19 cellular contexts compared by ENCODE assay signal in genomic region chr16:87460936-87461335, GRCh38. TPM values are rescaled to one million over a fixed set of nuclear protein-coding genes. Genes with fewer than 3 reads are reported as not detected.
A peak's percentile ranks its signal among the peaks of the same experiment; 100 is the strongest.
DNase-seq lines count a peak whose midpoint lies in the region; TF ChIP-seq lines count a peak whose summit lies in the region.
"Had no signal": no experiment of that assay in that cellular context is flagged by ENCODE, and none has a peak within 500 bp of the region (broad histone marks: within the 10 kb centered on the region; RNA-seq: fewer than 3 reads in every experiment).

No MANE protein-coding gene starts in this region.

- H3K27ac ChIP-seq in esophagus squamous epithelium (peak overlapping the region in 3 of 4 donors; percentile 78 to 83 (median 82)), transverse colon (peak overlapping the region; percentile 84 to 96 (median 89))

- no peaks in the 10 kb centered on the region for H3K9me3 Mint-ChIP-seq in mesothelial cell of epicardium
- peaks cover 2% of the 10 kb centered on the region for H3K9me3 Mint-ChIP-seq in glutamatergic neuron (ENCODE audit: unreplicated experiment)
- H3K9me3 Mint-ChIP-seq: activated naive CD4-positive, alpha-beta T cell treated with anti-CD3 and anti-CD28 coated beads, Interleukin-2, amount 10 ng/mL, durations not matched to agents 7 days and 5 days; CD14-positive monocyte; HFFc6; naive B cell had no signal

- WGBS in esophagus squamous epithelium, 2 donors: 41 to 72% methylated on average over 5 to 10 of the region's 10 CpGs
- WGBS in transverse colon (ENCODE audit: low coverage in 1 of 2), 2 donors: 33 to 65% methylated on average over 3 to 10 of the region's 10 CpGs

- no peaks in the 10 kb centered on the region for H3K9me3 ChIP-seq in esophagus squamous epithelium
- no peaks in the 10 kb centered on the region for H3K9me3 ChIP-seq in transverse colon
- H3K9me3 ChIP-seq: psoas muscle, upper lobe of right lung had no signal

- in situ Hi-C loops in transverse colon (cut with MboI; ENCODE audit: low pct_ligation_motif_present in 1 of 4, low pct_unique_long_range_greater_than_20kb in 1 of 4, low sequenced_read_pairs in 3 of 4): no loop called here

- H3K27me3 ChIP-seq in esophagus squamous epithelium (no peaks in the 10 kb centered on the region), transverse colon (no peaks in the 10 kb centered on the region)
- H3K27me3 ChIP-seq: upper lobe of right lung had no signal

- no peak for TF ChIP-seq EP300 in transverse colon (IDR thresholded peaks at IDR 0.05; ENCODE audit: low read depth)

- TF ChIP-seq POLR2A in esophagus squamous epithelium (IDR thresholded peaks at IDR 0.05) (no peak), transverse colon (IDR thresholded peaks at IDR 0.05) (no peak)

- no peak overlapping the region for H3K4me3 ChIP-seq in esophagus squamous epithelium
- H3K4me3 ChIP-seq in transverse colon: no peak overlapping the region
- H3K4me3 ChIP-seq: psoas muscle, upper lobe of right lung had no signal

- no peak for TF ChIP-seq CTCF in esophagus squamous epithelium (IDR thresholded peaks at IDR 0.05)
- no peak for TF ChIP-seq CTCF in mesothelial cell of epicardium (IDR thresholded peaks at IDR 0.05; ENCODE audit: unreplicated experiment)
- no peak for TF ChIP-seq CTCF in transverse colon (IDR thresholded peaks at IDR 0.05)
- no peak for TF ChIP-seq CTCF in glutamatergic neuron (IDR thresholded peaks at IDR 0.05; ENCODE audit: partially characterized antibody, unreplicated experiment)

- H3K27me3 Mint-ChIP-seq in mesothelial cell of epicardium (ENCODE audit: low read depth) (no peaks in the 10 kb centered on the region), glutamatergic neuron (ENCODE audit: unreplicated experiment) (no peaks in the 10 kb centered on the region)
- H3K27me3 Mint-ChIP-seq: activated naive CD4-positive, alpha-beta T cell treated with anti-CD3 and anti-CD28 coated beads, Interleukin-2, amount 10 ng/mL, durations not matched to agents 7 days and 5 days had no signal

- no peak overlapping the region for H3K4me3 Mint-ChIP-seq in mesothelial cell of epicardium
- no peak overlapping the region for H3K4me3 Mint-ChIP-seq in glutamatergic neuron (ENCODE audit: unreplicated experiment)
- H3K4me3 Mint-ChIP-seq: activated naive CD4-positive, alpha-beta T cell treated with anti-CD3 and anti-CD28 coated beads, Interleukin-2, amount 10 ng/mL, durations not matched to agents 7 days and 5 days; CD14-positive monocyte; HFFc6; naive B cell had no signal

- peak; percentile 41 for DNase-seq in activated effector memory CD4-positive, alpha-beta T cell treated with anti-CD3 and anti-CD28 coated beads, Interleukin-2, amount 50 U/mL, for 16 hours
- no peak for DNase-seq in activated effector memory CD4-positive, alpha-beta T cell treated with Interleukin-2 at 50 U/mL for 16 hours
- DNase-seq in esophagus squamous epithelium (lab: John Stamatoyannopoulos, UW): no peak
- DNase-seq in mesothelial cell of epicardium (ENCODE audit: low spot score in 2 of 2, unreplicated experiment in 2 of 2): no peak
- no peak for DNase-seq in transverse colon
- no peak for DNase-seq in SW 1271 (lab: John Stamatoyannopoulos, UW)
- DNase-seq in glutamatergic neuron: no peak
- DNase-seq in NCI-H1436 treated with DMSO at 0.1 percent for 48 hours (lab: John Stamatoyannopoulos, UW): no peak
- DNase-seq: activated CD4-positive, alpha-beta T cell treated with anti-CD3 and anti-CD28 coated beads, Interleukin-2, amount 50 U/mL, for 4 hours; activated CD4-positive, CD25-positive, alpha-beta regulatory T cell; GDM1; HFFc6; midbrain; naive B cell; NCI-H1694 treated with DMSO at 0.1 percent for 48 hours had no signal

- intact Hi-C loops in esophagus squamous epithelium (cut with DNase I): no loop called here
- intact Hi-C loops in transverse colon (cut with DNase I; ENCODE audit: low total_unique reads): no loop called here

- H3K36me3 Mint-ChIP-seq in mesothelial cell of epicardium (peaks cover 9% of the 10 kb centered on the region), glutamatergic neuron (ENCODE audit: unreplicated experiment) (no peaks in the 10 kb centered on the region)
- H3K36me3 Mint-ChIP-seq: naive B cell had no signal

- H3K27ac Mint-ChIP-seq in mesothelial cell of epicardium: peak overlapping the region; percentile 56
- H3K27ac Mint-ChIP-seq in glutamatergic neuron (ENCODE audit: unreplicated experiment): no peak overlapping the region
- H3K27ac Mint-ChIP-seq: activated naive CD4-positive, alpha-beta T cell treated with anti-CD3 and anti-CD28 coated beads, Interleukin-2, amount 10 ng/mL, durations not matched to agents 7 days and 5 days; HFFc6 had no signal

- H3K4me1 Mint-ChIP-seq in mesothelial cell of epicardium (peaks cover 48% of the 10 kb centered on the region), glutamatergic neuron (ENCODE audit: low read depth, unreplicated experiment) (peaks cover 19% of the 10 kb centered on the region)

- peaks cover 21 to 66% (median 47%) of the 10 kb centered on the region in 3 donors for H3K4me1 ChIP-seq in esophagus squamous epithelium
- peaks cover 38 to 75% (median 50%) of the 10 kb centered on the region in 4 donors for H3K4me1 ChIP-seq in transverse colon

- H3K36me3 ChIP-seq in esophagus squamous epithelium (peaks cover 0 to 44% (median 0%) of the 10 kb centered on the region in 3 donors), transverse colon (peaks cover 0 to 11% (median 3%) of the 10 kb centered on the region in 4 donors)

RNA-seq across cellular contexts. Expression of gene ZCCHC14, which starts 31.9 kb away (rescaled TPM):
- total RNA-seq in esophagus squamous epithelium: 10 to 100 TPM in 3 of 4 donors, 1 to 10 TPM in 1; 8.3 to 19.6 (median 14.7) TPM
- 35.6 to 37.3 TPM (median 36.7 TPM) in 3 replicates for total RNA-seq in mesothelial cell of epicardium
- total RNA-seq in transverse colon: 10 to 100 TPM; 27.7 to 56.1 (median 36.7) TPM
- total RNA-seq in glutamatergic neuron (ENCODE audit: unreplicated experiment): 29.2 TPM
